1 cellular context compared by ENCODE assay signal in the genomic region with DNA sequence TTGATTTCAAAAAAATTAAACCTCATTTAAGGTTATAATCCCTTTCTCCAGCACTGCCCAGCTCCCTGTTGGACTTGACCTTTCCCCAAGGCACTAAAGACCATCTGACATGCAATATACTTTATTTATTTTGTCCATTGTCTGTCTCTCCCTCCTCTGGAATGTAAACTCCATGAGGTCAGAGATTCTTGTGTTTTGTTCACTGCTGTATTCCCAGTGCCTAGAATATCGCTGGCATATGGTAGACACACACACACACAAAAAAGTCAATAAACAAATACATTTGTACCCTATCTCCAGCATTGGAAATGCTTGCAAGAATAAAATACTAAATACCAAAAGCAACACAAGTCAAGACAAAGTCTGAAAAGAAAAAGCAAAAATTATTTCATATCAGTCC.
TF ChIP-seq lines count a peak whose summit lies in the region.

No MANE protein-coding gene starts in this region.

TF ChIP-seq in HepG2, 621 proteins besides CTCF, POLR2A, EP300 and RAD21 (continued from another document and continues in another):
- TF ChIP-seq, protein P1, sequence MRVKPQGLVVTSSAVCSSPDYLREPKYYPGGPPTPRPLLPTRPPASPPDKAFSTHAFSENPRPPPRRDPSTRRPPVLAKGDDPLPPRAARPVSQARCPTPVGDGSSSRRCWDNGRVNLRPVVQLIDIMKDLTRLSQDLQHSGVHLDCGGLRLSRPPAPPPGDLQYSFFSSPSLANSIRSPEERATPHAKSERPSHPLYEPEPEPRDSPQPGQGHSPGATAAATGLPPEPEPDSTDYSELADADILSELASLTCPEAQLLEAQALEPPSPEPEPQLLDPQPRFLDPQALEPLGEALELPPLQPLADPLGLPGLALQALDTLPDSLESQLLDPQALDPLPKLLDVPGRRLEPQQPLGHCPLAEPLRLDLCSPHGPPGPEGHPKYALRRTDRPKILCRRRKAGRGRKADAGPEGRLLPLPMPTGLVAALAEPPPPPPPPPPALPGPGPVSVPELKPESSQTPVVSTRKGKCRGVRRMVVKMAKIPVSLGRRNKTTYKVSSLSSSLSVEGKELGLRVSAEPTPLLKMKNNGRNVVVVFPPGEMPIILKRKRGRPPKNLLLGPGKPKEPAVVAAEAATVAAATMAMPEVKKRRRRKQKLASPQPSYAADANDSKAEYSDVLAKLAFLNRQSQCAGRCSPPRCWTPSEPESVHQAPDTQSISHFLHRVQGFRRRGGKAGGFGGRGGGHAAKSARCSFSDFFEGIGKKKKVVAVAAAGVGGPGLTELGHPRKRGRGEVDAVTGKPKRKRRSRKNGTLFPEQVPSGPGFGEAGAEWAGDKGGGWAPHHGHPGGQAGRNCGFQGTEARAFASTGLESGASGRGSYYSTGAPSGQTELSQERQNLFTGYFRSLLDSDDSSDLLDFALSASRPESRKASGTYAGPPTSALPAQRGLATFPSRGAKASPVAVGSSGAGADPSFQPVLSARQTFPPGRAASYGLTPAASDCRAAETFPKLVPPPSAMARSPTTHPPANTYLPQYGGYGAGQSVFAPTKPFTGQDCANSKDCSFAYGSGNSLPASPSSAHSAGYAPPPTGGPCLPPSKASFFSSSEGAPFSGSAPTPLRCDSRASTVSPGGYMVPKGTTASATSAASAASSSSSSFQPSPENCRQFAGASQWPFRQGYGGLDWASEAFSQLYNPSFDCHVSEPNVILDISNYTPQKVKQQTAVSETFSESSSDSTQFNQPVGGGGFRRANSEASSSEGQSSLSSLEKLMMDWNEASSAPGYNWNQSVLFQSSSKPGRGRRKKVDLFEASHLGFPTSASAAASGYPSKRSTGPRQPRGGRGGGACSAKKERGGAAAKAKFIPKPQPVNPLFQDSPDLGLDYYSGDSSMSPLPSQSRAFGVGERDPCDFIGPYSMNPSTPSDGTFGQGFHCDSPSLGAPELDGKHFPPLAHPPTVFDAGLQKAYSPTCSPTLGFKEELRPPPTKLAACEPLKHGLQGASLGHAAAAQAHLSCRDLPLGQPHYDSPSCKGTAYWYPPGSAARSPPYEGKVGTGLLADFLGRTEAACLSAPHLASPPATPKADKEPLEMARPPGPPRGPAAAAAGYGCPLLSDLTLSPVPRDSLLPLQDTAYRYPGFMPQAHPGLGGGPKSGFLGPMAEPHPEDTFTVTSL (CRISPR knock-in tag; IDR thresholded peaks at IDR 0.05; ENCODE audit: borderline replicate concordance), result peak; percentile 34; the same call in 1 of the 2 replicates
- peak; percentile 28; the same call in 1 of the 2 replicates for TF ChIP-seq FOXK2 (IDR thresholded peaks at IDR 0.05)
- TF ChIP-seq, protein P2, sequence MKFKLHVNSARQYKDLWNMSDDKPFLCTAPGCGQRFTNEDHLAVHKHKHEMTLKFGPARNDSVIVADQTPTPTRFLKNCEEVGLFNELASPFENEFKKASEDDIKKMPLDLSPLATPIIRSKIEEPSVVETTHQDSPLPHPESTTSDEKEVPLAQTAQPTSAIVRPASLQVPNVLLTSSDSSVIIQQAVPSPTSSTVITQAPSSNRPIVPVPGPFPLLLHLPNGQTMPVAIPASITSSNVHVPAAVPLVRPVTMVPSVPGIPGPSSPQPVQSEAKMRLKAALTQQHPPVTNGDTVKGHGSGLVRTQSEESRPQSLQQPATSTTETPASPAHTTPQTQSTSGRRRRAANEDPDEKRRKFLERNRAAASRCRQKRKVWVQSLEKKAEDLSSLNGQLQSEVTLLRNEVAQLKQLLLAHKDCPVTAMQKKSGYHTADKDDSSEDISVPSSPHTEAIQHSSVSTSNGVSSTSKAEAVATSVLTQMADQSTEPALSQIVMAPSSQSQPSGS (CRISPR knock-in tag; IDR thresholded peaks at IDR 0.05), result 0 out of 2 replicates have a peak, but pooled peaks have one; percentile 16
- TF ChIP-seq, protein P3, sequence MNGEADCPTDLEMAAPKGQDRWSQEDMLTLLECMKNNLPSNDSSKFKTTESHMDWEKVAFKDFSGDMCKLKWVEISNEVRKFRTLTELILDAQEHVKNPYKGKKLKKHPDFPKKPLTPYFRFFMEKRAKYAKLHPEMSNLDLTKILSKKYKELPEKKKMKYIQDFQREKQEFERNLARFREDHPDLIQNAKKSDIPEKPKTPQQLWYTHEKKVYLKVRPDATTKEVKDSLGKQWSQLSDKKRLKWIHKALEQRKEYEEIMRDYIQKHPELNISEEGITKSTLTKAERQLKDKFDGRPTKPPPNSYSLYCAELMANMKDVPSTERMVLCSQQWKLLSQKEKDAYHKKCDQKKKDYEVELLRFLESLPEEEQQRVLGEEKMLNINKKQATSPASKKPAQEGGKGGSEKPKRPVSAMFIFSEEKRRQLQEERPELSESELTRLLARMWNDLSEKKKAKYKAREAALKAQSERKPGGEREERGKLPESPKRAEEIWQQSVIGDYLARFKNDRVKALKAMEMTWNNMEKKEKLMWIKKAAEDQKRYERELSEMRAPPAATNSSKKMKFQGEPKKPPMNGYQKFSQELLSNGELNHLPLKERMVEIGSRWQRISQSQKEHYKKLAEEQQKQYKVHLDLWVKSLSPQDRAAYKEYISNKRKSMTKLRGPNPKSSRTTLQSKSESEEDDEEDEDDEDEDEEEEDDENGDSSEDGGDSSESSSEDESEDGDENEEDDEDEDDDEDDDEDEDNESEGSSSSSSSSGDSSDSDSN (CRISPR knock-in tag; IDR thresholded peaks at IDR 0.05), result no peak
- TF ChIP-seq, protein P4, sequence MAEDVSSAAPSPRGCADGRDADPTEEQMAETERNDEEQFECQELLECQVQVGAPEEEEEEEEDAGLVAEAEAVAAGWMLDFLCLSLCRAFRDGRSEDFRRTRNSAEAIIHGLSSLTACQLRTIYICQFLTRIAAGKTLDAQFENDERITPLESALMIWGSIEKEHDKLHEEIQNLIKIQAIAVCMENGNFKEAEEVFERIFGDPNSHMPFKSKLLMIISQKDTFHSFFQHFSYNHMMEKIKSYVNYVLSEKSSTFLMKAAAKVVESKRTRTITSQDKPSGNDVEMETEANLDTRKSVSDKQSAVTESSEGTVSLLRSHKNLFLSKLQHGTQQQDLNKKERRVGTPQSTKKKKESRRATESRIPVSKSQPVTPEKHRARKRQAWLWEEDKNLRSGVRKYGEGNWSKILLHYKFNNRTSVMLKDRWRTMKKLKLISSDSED (CRISPR knock-in tag; IDR thresholded peaks at IDR 0.05), result no peak
- no peak for TF ChIP-seq FOXJ3 (CRISPR knock-in tag; IDR thresholded peaks at IDR 0.05; ENCODE audit: borderline replicate concordance)
- no peak for TF ChIP-seq JARID2 (CRISPR knock-in tag; IDR thresholded peaks at IDR 0.05; ENCODE audit: insufficient replicate concordance)
- TF ChIP-seq, protein P5, sequence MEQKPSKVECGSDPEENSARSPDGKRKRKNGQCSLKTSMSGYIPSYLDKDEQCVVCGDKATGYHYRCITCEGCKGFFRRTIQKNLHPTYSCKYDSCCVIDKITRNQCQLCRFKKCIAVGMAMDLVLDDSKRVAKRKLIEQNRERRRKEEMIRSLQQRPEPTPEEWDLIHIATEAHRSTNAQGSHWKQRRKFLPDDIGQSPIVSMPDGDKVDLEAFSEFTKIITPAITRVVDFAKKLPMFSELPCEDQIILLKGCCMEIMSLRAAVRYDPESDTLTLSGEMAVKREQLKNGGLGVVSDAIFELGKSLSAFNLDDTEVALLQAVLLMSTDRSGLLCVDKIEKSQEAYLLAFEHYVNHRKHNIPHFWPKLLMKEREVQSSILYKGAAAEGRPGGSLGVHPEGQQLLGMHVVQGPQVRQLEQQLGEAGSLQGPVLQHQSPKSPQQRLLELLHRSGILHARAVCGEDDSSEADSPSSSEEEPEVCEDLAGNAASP (CRISPR knock-in tag; IDR thresholded peaks at IDR 0.05; ENCODE audit: borderline replicate concordance), result peak; percentile 51; the same call in 1 of the 2 replicates
- no peak for TF ChIP-seq ZNF251 (CRISPR knock-in tag; IDR thresholded peaks at IDR 0.05)
- TF ChIP-seq ATF7 (IDR thresholded peaks at IDR 0.05), result peak; percentile 13; the same call in 1 of the 2 replicates
- no peak for TF ChIP-seq ATF7 (CRISPR knock-in tag; IDR thresholded peaks at IDR 0.05)
- TF ChIP-seq CC2D1A (CRISPR knock-in tag; IDR thresholded peaks at IDR 0.05), result no peak
- no peak for TF ChIP-seq NR1H2 (CRISPR knock-in tag; IDR thresholded peaks at IDR 0.05; ENCODE audit: borderline replicate concordance, low read depth)
- TF ChIP-seq, protein P6, sequence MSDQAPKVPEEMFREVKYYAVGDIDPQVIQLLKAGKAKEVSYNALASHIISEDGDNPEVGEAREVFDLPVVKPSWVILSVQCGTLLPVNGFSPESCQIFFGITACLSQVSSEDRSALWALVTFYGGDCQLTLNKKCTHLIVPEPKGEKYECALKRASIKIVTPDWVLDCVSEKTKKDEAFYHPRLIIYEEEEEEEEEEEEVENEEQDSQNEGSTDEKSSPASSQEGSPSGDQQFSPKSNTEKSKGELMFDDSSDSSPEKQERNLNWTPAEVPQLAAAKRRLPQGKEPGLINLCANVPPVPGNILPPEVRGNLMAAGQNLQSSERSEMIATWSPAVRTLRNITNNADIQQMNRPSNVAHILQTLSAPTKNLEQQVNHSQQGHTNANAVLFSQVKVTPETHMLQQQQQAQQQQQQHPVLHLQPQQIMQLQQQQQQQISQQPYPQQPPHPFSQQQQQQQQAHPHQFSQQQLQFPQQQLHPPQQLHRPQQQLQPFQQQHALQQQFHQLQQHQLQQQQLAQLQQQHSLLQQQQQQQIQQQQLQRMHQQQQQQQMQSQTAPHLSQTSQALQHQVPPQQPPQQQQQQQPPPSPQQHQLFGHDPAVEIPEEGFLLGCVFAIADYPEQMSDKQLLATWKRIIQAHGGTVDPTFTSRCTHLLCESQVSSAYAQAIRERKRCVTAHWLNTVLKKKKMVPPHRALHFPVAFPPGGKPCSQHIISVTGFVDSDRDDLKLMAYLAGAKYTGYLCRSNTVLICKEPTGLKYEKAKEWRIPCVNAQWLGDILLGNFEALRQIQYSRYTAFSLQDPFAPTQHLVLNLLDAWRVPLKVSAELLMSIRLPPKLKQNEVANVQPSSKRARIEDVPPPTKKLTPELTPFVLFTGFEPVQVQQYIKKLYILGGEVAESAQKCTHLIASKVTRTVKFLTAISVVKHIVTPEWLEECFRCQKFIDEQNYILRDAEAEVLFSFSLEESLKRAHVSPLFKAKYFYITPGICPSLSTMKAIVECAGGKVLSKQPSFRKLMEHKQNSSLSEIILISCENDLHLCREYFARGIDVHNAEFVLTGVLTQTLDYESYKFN (CRISPR knock-in tag; conservative IDR thresholded peaks at IDR 0.05), result peak; percentile 65
- no peak for TF ChIP-seq HNRNPLL (IDR thresholded peaks at IDR 0.05; ENCODE audit: low read depth, low read length, poor library complexity, severe bottlenecking)
- 0 out of 2 replicates have a peak, but pooled peaks have one; percentile 42 for TF ChIP-seq PHF21A (CRISPR knock-in tag; IDR thresholded peaks at IDR 0.05)
- peak; percentile 55; the same call in 1 of the 2 replicates for TF ChIP-seq GATAD2A (CRISPR knock-in tag; IDR thresholded peaks at IDR 0.05)
- TF ChIP-seq NFYC (CRISPR knock-in tag; IDR thresholded peaks at IDR 0.05), result no peak
- TF ChIP-seq FOXP1 (IDR thresholded peaks at IDR 0.05), result no peak
- peak; percentile 78 for TF ChIP-seq FOXP1 (CRISPR knock-in tag; IDR thresholded peaks at IDR 0.05)
- TF ChIP-seq CENPX (CRISPR knock-in tag; IDR thresholded peaks at IDR 0.05), result no peak
- no peak for TF ChIP-seq HOXA5 (CRISPR knock-in tag; IDR thresholded peaks at IDR 0.05)
- TF ChIP-seq MEF2D (CRISPR knock-in tag; IDR thresholded peaks at IDR 0.05), result 0 out of 2 replicates have a peak, but pooled peaks have one; percentile 48
- no peak for TF ChIP-seq SETDB1 (CRISPR knock-in tag; IDR thresholded peaks at IDR 0.05; ENCODE audit: borderline replicate concordance)
- TF ChIP-seq, protein P7, sequence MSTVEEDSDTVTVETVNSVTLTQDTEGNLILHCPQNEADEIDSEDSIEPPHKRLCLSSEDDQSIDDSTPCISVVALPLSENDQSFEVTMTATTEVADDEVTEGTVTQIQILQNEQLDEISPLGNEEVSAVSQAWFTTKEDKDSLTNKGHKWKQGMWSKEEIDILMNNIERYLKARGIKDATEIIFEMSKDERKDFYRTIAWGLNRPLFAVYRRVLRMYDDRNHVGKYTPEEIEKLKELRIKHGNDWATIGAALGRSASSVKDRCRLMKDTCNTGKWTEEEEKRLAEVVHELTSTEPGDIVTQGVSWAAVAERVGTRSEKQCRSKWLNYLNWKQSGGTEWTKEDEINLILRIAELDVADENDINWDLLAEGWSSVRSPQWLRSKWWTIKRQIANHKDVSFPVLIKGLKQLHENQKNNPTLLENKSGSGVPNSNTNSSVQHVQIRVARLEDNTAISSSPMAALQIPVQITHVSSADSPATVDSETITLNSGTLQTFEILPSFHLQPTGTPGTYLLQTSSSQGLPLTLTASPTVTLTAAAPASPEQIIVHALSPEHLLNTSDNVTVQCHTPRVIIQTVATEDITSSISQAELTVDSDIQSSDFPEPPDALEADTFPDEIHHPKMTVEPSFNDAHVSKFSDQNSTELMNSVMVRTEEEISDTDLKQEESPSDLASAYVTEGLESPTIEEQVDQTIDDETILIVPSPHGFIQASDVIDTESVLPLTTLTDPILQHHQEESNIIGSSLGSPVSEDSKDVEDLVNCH (CRISPR knock-in tag; IDR thresholded peaks at IDR 0.05), result no peak
- TF ChIP-seq, protein P8, sequence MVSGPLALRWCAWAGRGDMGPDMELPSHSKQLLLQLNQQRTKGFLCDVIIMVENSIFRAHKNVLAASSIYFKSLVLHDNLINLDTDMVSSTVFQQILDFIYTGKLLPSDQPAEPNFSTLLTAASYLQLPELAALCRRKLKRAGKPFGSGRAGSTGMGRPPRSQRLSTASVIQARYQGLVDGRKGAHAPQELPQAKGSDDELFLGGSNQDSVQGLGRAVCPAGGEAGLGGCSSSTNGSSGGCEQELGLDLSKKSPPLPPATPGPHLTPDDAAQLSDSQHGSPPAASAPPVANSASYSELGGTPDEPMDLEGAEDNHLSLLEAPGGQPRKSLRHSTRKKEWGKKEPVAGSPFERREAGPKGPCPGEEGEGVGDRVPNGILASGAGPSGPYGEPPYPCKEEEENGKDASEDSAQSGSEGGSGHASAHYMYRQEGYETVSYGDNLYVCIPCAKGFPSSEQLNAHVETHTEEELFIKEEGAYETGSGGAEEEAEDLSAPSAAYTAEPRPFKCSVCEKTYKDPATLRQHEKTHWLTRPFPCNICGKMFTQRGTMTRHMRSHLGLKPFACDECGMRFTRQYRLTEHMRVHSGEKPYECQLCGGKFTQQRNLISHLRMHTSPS (CRISPR knock-in tag; IDR thresholded peaks at IDR 0.05; ENCODE audit: low read depth), result no peak
- TF ChIP-seq CBX2 (IDR thresholded peaks at IDR 0.05; ENCODE audit: low read depth, low read length), result no peak
- TF ChIP-seq CBX2 (CRISPR knock-in tag; IDR thresholded peaks at IDR 0.05; ENCODE audit: low read depth), result no peak
- TF ChIP-seq GLI4 (CRISPR knock-in tag; IDR thresholded peaks at IDR 0.05; ENCODE audit: borderline replicate concordance), result no peak
- peak; percentile 96 for TF ChIP-seq SOX5 (CRISPR knock-in tag; IDR thresholded peaks at IDR 0.05; ENCODE audit: borderline replicate concordance)
- TF ChIP-seq PITX1 (CRISPR knock-in tag; IDR thresholded peaks at IDR 0.05), result no peak
- no peak for TF ChIP-seq ISX (CRISPR knock-in tag; conservative IDR thresholded peaks at IDR 0.05)
- TF ChIP-seq ETV5 (CRISPR knock-in tag; IDR thresholded peaks at IDR 0.05; ENCODE audit: borderline replicate concordance), result no peak
- peak; percentile 65; the same call in 1 of the 2 replicates for TF ChIP-seq ZBTB20 (CRISPR knock-in tag; IDR thresholded peaks at IDR 0.05; ENCODE audit: borderline replicate concordance, low read depth)
- no peak for TF ChIP-seq SOX6 (IDR thresholded peaks at IDR 0.05)
- TF ChIP-seq SOX6 (CRISPR knock-in tag; IDR thresholded peaks at IDR 0.05), result peak; percentile 93
- TF ChIP-seq AHR (CRISPR knock-in tag; IDR thresholded peaks at IDR 0.05), result no peak
- no peak for TF ChIP-seq JUN (CRISPR knock-in tag; IDR thresholded peaks at IDR 0.05)
- no peak for TF ChIP-seq ZNF331 (CRISPR knock-in tag; IDR thresholded peaks at IDR 0.05)
- no peak for TF ChIP-seq ZNF138 (CRISPR knock-in tag; IDR thresholded peaks at IDR 0.05; ENCODE audit: low read depth)
